ENCODE assay signal across 20 cellular contexts in genomic region chr3:34152641-34153040, GRCh38.
"Had no signal": no experiment of that assay in that cellular context is flagged by ENCODE, and none has a peak within 500 bp of the region (broad histone marks: within the 10 kb centered on the region; RNA-seq: fewer than 3 reads in every experiment).

No MANE protein-coding gene starts in this region.

- DNase-seq: KBM-7, MV-4-11, NCI-H1048, NCI-H1105, NCI-H1417, NCI-H1436 treated with DMSO at 0.1 percent for 48 hours, NCI-H1694, NCI-H187 treated with DMSO at 0.1 percent for 48 hours, NCI-H2029 treated with DMSO at 0.1 percent for 48 hours, NCI-H2171 treated with DMSO at 0.1 percent for 48 hours, NCI-H345, NCI-H446 treated with DMSO at 0.1 percent for 48 hours, NCI-H510A treated with DMSO at 0.1 percent for 48 hours, NCI-H526, Right ventricle myocardium superior, RPMI8226, SIG-M5 had no signal

- H3K4me3 ChIP-seq: SJSA1, SK-N-MC had no signal

- H3K4me1 ChIP-seq: SJSA1 had no signal

- H3K27ac ChIP-seq: HL-60, SJSA1, SK-N-MC had no signal

- H3K36me3 ChIP-seq: SJSA1 had no signal

- H3K27me3 ChIP-seq: SJSA1 had no signal

- H3K9me3 ChIP-seq: SJSA1 had no signal
